In the genomic region with DNA sequence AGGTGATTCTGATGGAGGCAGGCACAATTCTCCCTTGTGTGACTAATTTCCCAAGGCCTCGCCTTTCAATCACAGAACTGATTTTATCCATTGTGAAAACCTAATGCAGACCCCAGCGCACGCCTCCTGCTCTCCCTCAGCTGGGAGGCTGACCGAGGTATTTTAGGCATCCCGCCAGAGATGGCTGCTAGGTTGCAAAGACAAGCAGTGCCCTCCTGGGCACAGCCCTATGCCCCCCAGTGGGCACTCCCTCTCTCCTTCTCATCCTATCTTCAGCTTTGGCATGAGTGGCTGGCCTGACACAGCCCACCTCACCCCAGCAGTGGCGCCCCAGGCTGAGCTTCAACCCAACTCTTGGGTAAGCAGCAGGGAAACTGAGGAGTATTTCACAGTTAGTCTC, we compare ENCODE assay signal across 24 cellular contexts. TPM values are rescaled to one million over a fixed set of nuclear protein-coding genes. Genes with fewer than 3 reads are reported as not detected.
DNase-seq lines count a peak whose midpoint lies in the region; ATAC-seq and TF ChIP-seq lines count a peak whose summit lies in the region.
"Had no signal": no experiment of that assay in that cellular context is flagged by ENCODE, and none has a peak within 500 bp of the region (broad histone marks: within the 10 kb centered on the region; RNA-seq: fewer than 3 reads in every experiment).

No MANE protein-coding gene starts in this region.

- H3K4me3 Mint-ChIP-seq in T-helper 1 cell treated with Interleukin-12 subunit alpha and Interleukin-12 subunit beta and Interleukin-4 antibody, amounts not matched to agents 30 μg/mL and 1 μg/mL, for 36 hours, result no peak overlapping the region
- no peak overlapping the region for H3K4me3 Mint-ChIP-seq in CD4-positive, alpha-beta T cell
- H3K4me3 Mint-ChIP-seq in T-helper 17 cell, result no peak overlapping the region
- H3K4me3 Mint-ChIP-seq in osteocyte (ENCODE audit: unreplicated experiment), result no peak overlapping the region
- H3K4me3 Mint-ChIP-seq: CD14-positive monocyte, GM23338 had no signal

- H3K9me3 Mint-ChIP-seq in T-helper 1 cell treated with Interleukin-12 subunit alpha and Interleukin-12 subunit beta and Interleukin-4 antibody, amounts not matched to agents 30 μg/mL and 1 μg/mL, for 36 hours, result no peaks in the 10 kb centered on the region
- no peaks in the 10 kb centered on the region for H3K9me3 Mint-ChIP-seq in CD4-positive, alpha-beta T cell
- H3K9me3 Mint-ChIP-seq in osteocyte (ENCODE audit: unreplicated experiment), result no peaks in the 10 kb centered on the region
- H3K9me3 Mint-ChIP-seq: GM23338 had no signal

- no peaks in the 10 kb centered on the region for H3K9me3 ChIP-seq in CD4-positive, alpha-beta T cell (ENCODE audit: control insufficient read depth, low read length)
- H3K9me3 ChIP-seq in T-helper 17 cell (ENCODE audit: control insufficient read depth, low read length, poor library complexity, severe bottlenecking), result peaks cover 3% of the 10 kb centered on the region
- H3K9me3 ChIP-seq: BE2C, MG63, SJCRH30 had no signal

- peaks cover 48% of the 10 kb centered on the region for H3K4me1 Mint-ChIP-seq in T-helper 1 cell treated with Interleukin-12 subunit alpha and Interleukin-12 subunit beta and Interleukin-4 antibody, amounts not matched to agents 30 μg/mL and 1 μg/mL, for 36 hours (ENCODE audit: low read depth)
- H3K4me1 Mint-ChIP-seq in CD4-positive, alpha-beta T cell (ENCODE audit: low read depth), result peaks cover 41% of the 10 kb centered on the region
- peaks cover 34% of the 10 kb centered on the region for H3K4me1 Mint-ChIP-seq in T-helper 17 cell
- peaks cover 7% of the 10 kb centered on the region for H3K4me1 Mint-ChIP-seq in osteocyte (ENCODE audit: unreplicated experiment)

- no peak for ATAC-seq in CD4-positive, alpha-beta T cell (ENCODE audit: poor library complexity)
- ATAC-seq in T-helper 17 cell, result no peak

- intact Hi-C loops in CD4-positive, alpha-beta T cell (cut with DNase I, micrococcal nuclease), result loop anchor here (1.0 to 5.0 kb wide), 5 partner anchors 55 to 697 kb away; no protein-coding TSS in a partner anchor
- intact Hi-C loops in dorsolateral prefrontal cortex (cut with DNase I), result loop anchor here (1.0 to 10.0 kb wide), 8 partner anchors 57 to 702 kb away; a partner anchor contains a TSS

- H3K27ac Mint-ChIP-seq in T-helper 1 cell treated with Interleukin-12 subunit alpha and Interleukin-12 subunit beta and Interleukin-4 antibody, amounts not matched to agents 30 μg/mL and 1 μg/mL, for 36 hours, result peak overlapping the region; percentile 17
- peak overlapping the region; percentile 82 for H3K27ac Mint-ChIP-seq in CD4-positive, alpha-beta T cell
- H3K27ac Mint-ChIP-seq in T-helper 17 cell, result peak overlapping the region; percentile 95
- H3K27ac Mint-ChIP-seq in osteocyte (ENCODE audit: unreplicated experiment), result no peak overlapping the region
- H3K27ac Mint-ChIP-seq: GM23338 had no signal

- H3K27me3 ChIP-seq in CD4-positive, alpha-beta T cell (ENCODE audit: control insufficient read depth, insufficient read depth, low read length), result no peaks in the 10 kb centered on the region
- no peaks in the 10 kb centered on the region for H3K27me3 ChIP-seq in dorsolateral prefrontal cortex
- H3K27me3 ChIP-seq: BE2C, MG63, SJCRH30 had no signal

- POLR2A ChIA-PET in CD4-positive, alpha-beta T cell (lab: Charles Lee), result no interaction called here
- POLR2A ChIA-PET in HEK293T (lab: Yijun Ruan, JAX), result no interaction called here

- DNase-seq in T-helper 1 cell, result no peak
- no peak for DNase-seq in CD4-positive, alpha-beta T cell
- DNase-seq in T-helper 17 cell, result no peak
- DNase-seq in osteocyte (ENCODE audit: extremely low spot score, unreplicated experiment), result peak; percentile 71
- no peak for DNase-seq in dorsolateral prefrontal cortex
- DNase-seq in HEK293T (ENCODE audit: extremely low spot score), result no peak
- DNase-seq in dedifferentiated amniotic fluid mesenchymal stem cell (ENCODE audit: extremely low spot score), result no peak
- DNase-seq: 8988T, ACHN, BE2C, DMS53, HCEC 1CT, KBM-7, MG63, NCI-H146, NCI-H1930, NCI-H2107, NCI-H446 treated with DMSO at 0.1 percent for 48 hours, SJCRH30 had no signal

- no peak overlapping the region for H3K27ac ChIP-seq in CD4-positive, alpha-beta T cell (ENCODE audit: low read depth, low read length)
- peak overlapping the region in 18 of 59 donors; percentile 5 to 88 (median 78) for H3K27ac ChIP-seq in dorsolateral prefrontal cortex
- H3K27ac ChIP-seq: SJCRH30 had no signal

- H3K27me3 Mint-ChIP-seq in T-helper 1 cell treated with Interleukin-12 subunit alpha and Interleukin-12 subunit beta and Interleukin-4 antibody, amounts not matched to agents 30 μg/mL and 1 μg/mL, for 36 hours (ENCODE audit: low read depth), result no peaks in the 10 kb centered on the region
- H3K27me3 Mint-ChIP-seq in CD4-positive, alpha-beta T cell, result no peaks in the 10 kb centered on the region
- H3K27me3 Mint-ChIP-seq in T-helper 17 cell (no peaks in the 10 kb centered on the region), osteocyte (ENCODE audit: unreplicated experiment) (no peaks in the 10 kb centered on the region)

- no peak overlapping the region for H3K4me3 ChIP-seq in dorsolateral prefrontal cortex
- H3K4me3 ChIP-seq: GM23338, MG63, SJCRH30 had no signal

- CTCF ChIA-PET in CD4-positive, alpha-beta T cell (lab: Charles Lee), result interaction anchor here (0.8 to 2.3 kb wide), 4 partner anchors 57 to 311 kb away, joined by 4 to 32 read pairs (median 5); a partner anchor contains a TSS
- CTCF ChIA-PET in HEK293T (lab: Yijun Ruan, JAX), result interaction anchor here (0.9 to 1.8 kb wide), 2 partner anchors 308 to 311 kb away, joined by 3 to 5 read pairs; no protein-coding TSS in a partner anchor

- no peak for TF ChIP-seq CTCF in CD4-positive, alpha-beta T cell (IDR thresholded peaks at IDR 0.05)
- TF ChIP-seq CTCF in osteocyte (IDR thresholded peaks at IDR 0.05) (no peak), dorsolateral prefrontal cortex (IDR thresholded peaks at IDR 0.05 in 54 of 56, conservative IDR thresholded peaks at IDR 0.05 in 2 of 56; ENCODE audit: low read depth in 1 of 56, partially characterized antibody in 56 of 56) (no peak)

- no peaks in the 10 kb centered on the region for H3K36me3 Mint-ChIP-seq in T-helper 1 cell treated with Interleukin-12 subunit alpha and Interleukin-12 subunit beta and Interleukin-4 antibody, amounts not matched to agents 30 μg/mL and 1 μg/mL, for 36 hours (ENCODE audit: low read depth)
- H3K36me3 Mint-ChIP-seq in CD4-positive, alpha-beta T cell (ENCODE audit: low read depth), result no peaks in the 10 kb centered on the region
- H3K36me3 Mint-ChIP-seq in T-helper 17 cell (ENCODE audit: low read depth) (no peaks in the 10 kb centered on the region), osteocyte (ENCODE audit: unreplicated experiment) (no peaks in the 10 kb centered on the region)
- H3K36me3 Mint-ChIP-seq: CD14-positive monocyte had no signal

TF ChIP-seq in HEK293T, 16 proteins besides CTCF, POLR2A, EP300 and RAD21:
- no peak for TF ChIP-seq SP1 (IDR thresholded peaks at IDR 0.05)
- TF ChIP-seq NFRKB (IDR thresholded peaks at IDR 0.05), result no peak
- TF ChIP-seq FOXK2 (IDR thresholded peaks at IDR 0.05), result no peak
- no peak for TF ChIP-seq SUZ12 (IDR thresholded peaks at IDR 0.05)
- TF ChIP-seq, protein P1, sequence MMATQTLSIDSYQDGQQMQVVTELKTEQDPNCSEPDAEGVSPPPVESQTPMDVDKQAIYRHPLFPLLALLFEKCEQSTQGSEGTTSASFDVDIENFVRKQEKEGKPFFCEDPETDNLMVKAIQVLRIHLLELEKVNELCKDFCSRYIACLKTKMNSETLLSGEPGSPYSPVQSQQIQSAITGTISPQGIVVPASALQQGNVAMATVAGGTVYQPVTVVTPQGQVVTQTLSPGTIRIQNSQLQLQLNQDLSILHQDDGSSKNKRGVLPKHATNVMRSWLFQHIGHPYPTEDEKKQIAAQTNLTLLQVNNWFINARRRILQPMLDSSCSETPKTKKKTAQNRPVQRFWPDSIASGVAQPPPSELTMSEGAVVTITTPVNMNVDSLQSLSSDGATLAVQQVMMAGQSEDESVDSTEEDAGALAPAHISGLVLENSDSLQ (IDR thresholded peaks at IDR 0.05), result no peak
- no peak for TF ChIP-seq LEF1 (IDR thresholded peaks at IDR 0.05; ENCODE audit: borderline replicate concordance)
- TF ChIP-seq TARDBP (IDR thresholded peaks at IDR 0.05), result no peak
- no peak for TF ChIP-seq CTBP1 (IDR thresholded peaks at IDR 0.05; ENCODE audit: borderline replicate concordance)
- no peak for TF ChIP-seq L3MBTL2 (conservative IDR thresholded peaks at IDR 0.05)
- TF ChIP-seq FOXM1 (IDR thresholded peaks at IDR 0.05; ENCODE audit: borderline replicate concordance), result no peak
- no peak for TF ChIP-seq ELF4 (IDR thresholded peaks at IDR 0.05)
- TF ChIP-seq BHLHE40 (IDR thresholded peaks at IDR 0.05; ENCODE audit: borderline replicate concordance), result no peak
- no peak for TF ChIP-seq FOXA1 (IDR thresholded peaks at IDR 0.05)

RNA-seq across cellular contexts. Expression of a gene that starts 24.2 kb away (rescaled TPM):
- total RNA-seq in CD4-positive, alpha-beta T cell, result not detected
- total RNA-seq in T-helper 17 cell, result not detected
- not detected in 2 replicates for total RNA-seq in osteocyte
- under 1 TPM in 117 of 120 experiments, not detected in 3; 0.11 to 0.98 (median 0.41) TPM for total RNA-seq in dorsolateral prefrontal cortex
- total RNA-seq: G401, Right ventricle myocardium inferior, SJCRH30 had no signal
